Comparison of ENCODE assay signal across 1 cellular context in genomic region chr12:122064780-122065588, GRCh38.
A peak's percentile ranks its signal among the peaks of the same experiment; 100 is the strongest.
TF ChIP-seq lines count a peak whose summit lies in the region.

No MANE protein-coding gene starts in this region.

TF ChIP-seq in K562, 482 proteins besides CTCF, POLR2A, EP300 and RAD21 (continued from another document and continues in another):
- TF ChIP-seq ELK3 (CRISPR knock-in tag; IDR thresholded peaks at IDR 0.05) (no peak), NFYB (IDR thresholded peaks at IDR 0.05; ENCODE audit: extremely low read depth, insufficient read length) (peak; percentile 24), RFX1 (IDR thresholded peaks at IDR 0.05) (peak; percentile 62), BRD4 (IDR thresholded peaks at IDR 0.05) (no peak), TCF15 (CRISPR knock-in tag; IDR thresholded peaks at IDR 0.05) (no peak), KDM5B (IDR thresholded peaks at IDR 0.05; ENCODE audit: insufficient replicate concordance, low read depth, low read length) (peak; percentile 73), ZKSCAN1 (IDR thresholded peaks at IDR 0.05; ENCODE audit: low read depth, low read length) (0 out of 2 replicates have a peak, but pooled peaks have one; percentile 20), GABPA (tag; conservative IDR thresholded peaks at IDR 0.05; ENCODE audit: low read depth) (peak; percentile 49; the same call in 1 of the 2 replicates), ARID2 (IDR thresholded peaks at IDR 0.05) (no peak), SMARCE1 (IDR thresholded peaks at IDR 0.05) (no peak; the same call in 1 of the 2 replicates), ZNF668 (CRISPR knock-in tag; IDR thresholded peaks at IDR 0.05) (no peak), SIN3A (IDR thresholded peaks at IDR 0.05; ENCODE audit: borderline replicate concordance in 2 of 2, control insufficient read depth in 1 of 2, low read depth in 2 of 2, low read length in 2 of 2) (peak in 1 of 2 experiments; percentile 61; a peak in 1 of 4 replicates), NRF1 (conservative IDR thresholded peaks at IDR 0.05 in 1 of 2, IDR thresholded peaks at IDR 0.05 in 1 of 2) (peak in 1 of 2 experiments; percentile 66; a peak in 3 of 4 replicates), NR2C2 (CRISPR knock-in tag; IDR thresholded peaks at IDR 0.05) (no peak), NR2C2 (tag; IDR thresholded peaks at IDR 0.05) (peak; percentile 83; the same call in 1 of the 2 replicates), STAT5B (CRISPR knock-in tag; IDR thresholded peaks at IDR 0.05) (no peak), NONO (IDR thresholded peaks at IDR 0.05; ENCODE audit: low read depth in 2 of 2, low read length in 1 of 2) (0 out of 4 replicates have a peak, but pooled peaks of 1 of the 2 experiments have one; percentile 29), YY1 (IDR thresholded peaks at IDR 0.05; ENCODE audit: borderline replicate concordance in 1 of 3, control insufficient read depth in 1 of 3, extremely low read depth in 1 of 3, insufficient read depth in 3 of 3, insufficient read length in 1 of 3, insufficient replicate concordance in 2 of 3, low read depth in 1 of 3, low read length in 2 of 3) (peak in 1 of 3 experiments; percentile 36), JUN (IDR thresholded peaks at IDR 0.05; ENCODE audit: borderline replicate concordance, low read depth, low read length) (peak; percentile 58; the same call in 1 of the 2 replicates), JUN (CRISPR knock-in tag; IDR thresholded peaks at IDR 0.05; ENCODE audit: borderline replicate concordance) (no peak), ZBED1 (IDR thresholded peaks at IDR 0.05) (no peak), NCOA6 (IDR thresholded peaks at IDR 0.05) (no peak), MAZ (CRISPR knock-in tag; conservative IDR thresholded peaks at IDR 0.05 in 1 of 2, IDR thresholded peaks at IDR 0.05 in 1 of 2) (peak in 1 of 2 experiments; percentile 40; a peak in 1 of 4 replicates), NFE2 (IDR thresholded peaks at IDR 0.05; ENCODE audit: low read depth) (peak; percentile 40), PURB (CRISPR knock-in tag; IDR thresholded peaks at IDR 0.05; ENCODE audit: low read depth) (no peak), ARNT (IDR thresholded peaks at IDR 0.05) (0 out of 4 replicates have a peak, but pooled peaks of 1 of the 2 experiments have one; percentile 23), CREBBP (IDR thresholded peaks at IDR 0.05; ENCODE audit: low read depth, low read length) (no peak), E2F6 (IDR thresholded peaks at IDR 0.05; ENCODE audit: borderline replicate concordance in 1 of 2, extremely low read depth in 1 of 2, insufficient read depth in 1 of 2, insufficient read length in 1 of 2, low read depth in 1 of 2, low read length in 1 of 2, poor library complexity in 1 of 2, severe bottlenecking in 1 of 2) (peak in 1 of 2 experiments; percentile 41), RCOR1 (IDR thresholded peaks at IDR 0.05; ENCODE audit: borderline replicate concordance in 1 of 2, low read depth in 2 of 2, low read length in 2 of 2) (peak in 1 of 2 experiments; percentile 79; a peak in 2 of 4 replicates), KLF6 (CRISPR knock-in tag; IDR thresholded peaks at IDR 0.05; ENCODE audit: borderline replicate concordance) (no peak), ZFPM2 (CRISPR knock-in tag; IDR thresholded peaks at IDR 0.05) (no peak), TAF9B (IDR thresholded peaks at IDR 0.05; ENCODE audit: partially characterized antibody) (peak; percentile 35), DPF2 (IDR thresholded peaks at IDR 0.05) (0 out of 2 replicates have a peak, but pooled peaks have one; percentile 19), ARID1B (IDR thresholded peaks at IDR 0.05) (peak; percentile 34), OTX1 (CRISPR knock-in tag; IDR thresholded peaks at IDR 0.05) (no peak), POLR2AphosphoS5 (IDR thresholded peaks at IDR 0.05; ENCODE audit: control insufficient read depth, insufficient read depth, low read depth, low read length) (peak; percentile 77; the same call in 1 of the 2 replicates), PPARD (CRISPR knock-in tag; IDR thresholded peaks at IDR 0.05) (no peak), MTA3 (IDR thresholded peaks at IDR 0.05; ENCODE audit: borderline replicate concordance) (peak; percentile 69; the same call in 1 of the 2 replicates), ZNF561 (CRISPR knock-in tag; conservative IDR thresholded peaks at IDR 0.05) (no peak), TARDBP (IDR thresholded peaks at IDR 0.05) (0 out of 2 replicates have a peak, but pooled peaks have one; percentile 1), ATF3 (IDR thresholded peaks at IDR 0.05) (peak; percentile 70), ATF3 (CRISPR knock-in tag; conservative IDR thresholded peaks at IDR 0.05) (no peak), ZNF511 (CRISPR knock-in tag; IDR thresholded peaks at IDR 0.05) (no peak), RBFOX2 (IDR thresholded peaks at IDR 0.05; ENCODE audit: low read depth, low read length) (peak; percentile 74), ZNF232 (CRISPR knock-in tag; IDR thresholded peaks at IDR 0.05) (0 out of 2 replicates have a peak, but pooled peaks have one; percentile 23), SP2 (IDR thresholded peaks at IDR 0.05; ENCODE audit: extremely low read depth, low read depth, low read length, poor library complexity, severe bottlenecking) (peak; percentile 46), DMBX1 (CRISPR knock-in tag; IDR thresholded peaks at IDR 0.05; ENCODE audit: borderline replicate concordance) (no peak), CBX3 (IDR thresholded peaks at IDR 0.05; ENCODE audit: borderline replicate concordance in 1 of 2, low read length in 2 of 2) (no peak), TGIF2 (CRISPR knock-in tag; IDR thresholded peaks at IDR 0.05) (no peak)
- TF ChIP-seq, protein P1, sequence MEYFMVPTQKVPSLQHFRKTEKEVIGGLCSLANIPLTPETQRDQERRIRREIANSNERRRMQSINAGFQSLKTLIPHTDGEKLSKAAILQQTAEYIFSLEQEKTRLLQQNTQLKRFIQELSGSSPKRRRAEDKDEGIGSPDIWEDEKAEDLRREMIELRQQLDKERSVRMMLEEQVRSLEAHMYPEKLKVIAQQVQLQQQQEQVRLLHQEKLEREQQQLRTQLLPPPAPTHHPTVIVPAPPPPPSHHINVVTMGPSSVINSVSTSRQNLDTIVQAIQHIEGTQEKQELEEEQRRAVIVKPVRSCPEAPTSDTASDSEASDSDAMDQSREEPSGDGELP (CRISPR knock-in tag; IDR thresholded peaks at IDR 0.05; ENCODE audit: borderline replicate concordance), result peak; percentile 57
- TF ChIP-seq, protein P2, sequence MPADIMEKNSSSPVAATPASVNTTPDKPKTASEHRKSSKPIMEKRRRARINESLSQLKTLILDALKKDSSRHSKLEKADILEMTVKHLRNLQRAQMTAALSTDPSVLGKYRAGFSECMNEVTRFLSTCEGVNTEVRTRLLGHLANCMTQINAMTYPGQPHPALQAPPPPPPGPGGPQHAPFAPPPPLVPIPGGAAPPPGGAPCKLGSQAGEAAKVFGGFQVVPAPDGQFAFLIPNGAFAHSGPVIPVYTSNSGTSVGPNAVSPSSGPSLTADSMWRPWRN (IDR thresholded peaks at IDR 0.05; ENCODE audit: low read depth), result no peak
- TF ChIP-seq, protein P3, sequence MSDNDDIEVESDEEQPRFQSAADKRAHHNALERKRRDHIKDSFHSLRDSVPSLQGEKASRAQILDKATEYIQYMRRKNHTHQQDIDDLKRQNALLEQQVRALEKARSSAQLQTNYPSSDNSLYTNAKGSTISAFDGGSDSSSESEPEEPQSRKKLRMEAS (CRISPR knock-in tag; IDR thresholded peaks at IDR 0.05), result no peak
- TF ChIP-seq, protein P4, sequence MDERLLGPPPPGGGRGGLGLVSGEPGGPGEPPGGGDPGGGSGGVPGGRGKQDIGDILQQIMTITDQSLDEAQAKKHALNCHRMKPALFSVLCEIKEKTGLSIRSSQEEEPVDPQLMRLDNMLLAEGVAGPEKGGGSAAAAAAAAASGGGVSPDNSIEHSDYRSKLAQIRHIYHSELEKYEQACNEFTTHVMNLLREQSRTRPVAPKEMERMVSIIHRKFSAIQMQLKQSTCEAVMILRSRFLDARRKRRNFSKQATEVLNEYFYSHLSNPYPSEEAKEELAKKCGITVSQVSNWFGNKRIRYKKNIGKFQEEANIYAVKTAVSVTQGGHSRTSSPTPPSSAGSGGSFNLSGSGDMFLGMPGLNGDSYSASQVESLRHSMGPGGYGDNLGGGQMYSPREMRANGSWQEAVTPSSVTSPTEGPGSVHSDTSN (CRISPR knock-in tag; IDR thresholded peaks at IDR 0.05; ENCODE audit: low read depth), result peak; percentile 90
- TF ChIP-seq, protein P4 (tag; conservative IDR thresholded peaks at IDR 0.05; ENCODE audit: low read depth), result peak; percentile 95
- TF ChIP-seq, protein P5, sequence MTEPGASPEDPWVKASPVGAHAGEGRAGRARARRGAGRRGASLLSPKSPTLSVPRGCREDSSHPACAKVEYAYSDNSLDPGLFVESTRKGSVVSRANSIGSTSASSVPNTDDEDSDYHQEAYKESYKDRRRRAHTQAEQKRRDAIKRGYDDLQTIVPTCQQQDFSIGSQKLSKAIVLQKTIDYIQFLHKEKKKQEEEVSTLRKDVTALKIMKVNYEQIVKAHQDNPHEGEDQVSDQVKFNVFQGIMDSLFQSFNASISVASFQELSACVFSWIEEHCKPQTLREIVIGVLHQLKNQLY (CRISPR knock-in tag; conservative IDR thresholded peaks at IDR 0.05), result 0 out of 4 replicates have a peak, but pooled peaks of 1 of the 2 experiments have one; percentile 30
- TF ChIP-seq, protein P6, sequence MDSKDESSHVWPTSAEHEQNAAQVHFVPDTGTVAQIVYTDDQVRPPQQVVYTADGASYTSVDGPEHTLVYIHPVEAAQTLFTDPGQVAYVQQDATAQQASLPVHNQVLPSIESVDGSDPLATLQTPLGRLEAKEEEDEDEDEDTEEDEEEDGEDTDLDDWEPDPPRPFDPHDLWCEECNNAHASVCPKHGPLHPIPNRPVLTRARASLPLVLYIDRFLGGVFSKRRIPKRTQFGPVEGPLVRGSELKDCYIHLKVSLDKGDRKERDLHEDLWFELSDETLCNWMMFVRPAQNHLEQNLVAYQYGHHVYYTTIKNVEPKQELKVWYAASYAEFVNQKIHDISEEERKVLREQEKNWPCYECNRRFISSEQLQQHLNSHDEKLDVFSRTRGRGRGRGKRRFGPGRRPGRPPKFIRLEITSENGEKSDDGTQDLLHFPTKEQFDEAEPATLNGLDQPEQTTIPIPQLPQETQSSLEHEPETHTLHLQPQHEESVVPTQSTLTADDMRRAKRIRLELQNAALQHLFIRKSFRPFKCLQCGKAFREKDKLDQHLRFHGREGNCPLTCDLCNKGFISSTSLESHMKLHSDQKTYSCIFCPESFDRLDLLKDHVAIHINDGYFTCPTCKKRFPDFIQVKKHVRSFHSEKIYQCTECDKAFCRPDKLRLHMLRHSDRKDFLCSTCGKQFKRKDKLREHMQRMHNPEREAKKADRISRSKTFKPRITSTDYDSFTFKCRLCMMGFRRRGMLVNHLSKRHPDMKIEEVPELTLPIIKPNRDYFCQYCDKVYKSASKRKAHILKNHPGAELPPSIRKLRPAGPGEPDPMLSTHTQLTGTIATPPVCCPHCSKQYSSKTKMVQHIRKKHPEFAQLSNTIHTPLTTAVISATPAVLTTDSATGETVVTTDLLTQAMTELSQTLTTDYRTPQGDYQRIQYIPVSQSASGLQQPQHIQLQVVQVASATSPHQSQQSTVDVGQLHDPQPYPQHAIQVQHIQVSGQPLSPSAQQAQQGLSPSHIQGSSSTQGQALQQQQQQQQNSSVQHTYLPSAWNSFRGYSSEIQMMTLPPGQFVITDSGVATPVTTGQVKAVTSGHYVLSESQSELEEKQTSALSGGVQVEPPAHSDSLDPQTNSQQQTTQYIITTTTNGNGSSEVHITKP (IDR thresholded peaks at IDR 0.05; ENCODE audit: partially characterized antibody), result peak; percentile 92
- TF ChIP-seq, protein P7, sequence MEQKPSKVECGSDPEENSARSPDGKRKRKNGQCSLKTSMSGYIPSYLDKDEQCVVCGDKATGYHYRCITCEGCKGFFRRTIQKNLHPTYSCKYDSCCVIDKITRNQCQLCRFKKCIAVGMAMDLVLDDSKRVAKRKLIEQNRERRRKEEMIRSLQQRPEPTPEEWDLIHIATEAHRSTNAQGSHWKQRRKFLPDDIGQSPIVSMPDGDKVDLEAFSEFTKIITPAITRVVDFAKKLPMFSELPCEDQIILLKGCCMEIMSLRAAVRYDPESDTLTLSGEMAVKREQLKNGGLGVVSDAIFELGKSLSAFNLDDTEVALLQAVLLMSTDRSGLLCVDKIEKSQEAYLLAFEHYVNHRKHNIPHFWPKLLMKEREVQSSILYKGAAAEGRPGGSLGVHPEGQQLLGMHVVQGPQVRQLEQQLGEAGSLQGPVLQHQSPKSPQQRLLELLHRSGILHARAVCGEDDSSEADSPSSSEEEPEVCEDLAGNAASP (IDR thresholded peaks at IDR 0.05), result no peak; the same call in 1 of the 2 replicates
